Comparison of ENCODE assay signal across 17 cellular contexts in genomic region chr19:43551399-43552197, GRCh38. TPM values are rescaled to one million over a fixed set of nuclear protein-coding genes. Genes with fewer than 3 reads are reported as not detected.
DNase-seq lines count a peak whose midpoint lies in the region; ATAC-seq and TF ChIP-seq lines count a peak whose summit lies in the region.
"Had no signal": no experiment of that assay in that cellular context is flagged by ENCODE, and none has a peak within 500 bp of the region (broad histone marks: within the 10 kb centered on the region; RNA-seq: fewer than 3 reads in every experiment).

No MANE protein-coding gene starts in this region.

- peaks cover 10% of the 10 kb centered on the region for H3K4me1 Mint-ChIP-seq in activated naive CD8-positive, alpha-beta T cell (ENCODE audit: low read depth)
- H3K4me1 Mint-ChIP-seq in activated naive CD8-positive, alpha-beta T cell treated with anti-CD3 and anti-CD28 coated beads, Interleukin-2, amount 50 U/mL, for 24 hours: peaks cover 7% of the 10 kb centered on the region
- H3K4me1 Mint-ChIP-seq in activated B cell treated with CpG ODN at 0.5 μM for 24 hours: peaks cover 8% of the 10 kb centered on the region
- H3K4me1 Mint-ChIP-seq in naive B cell: peaks cover 9 to 24% (median 16%) of the 10 kb centered on the region in 3 donors
- H3K4me1 Mint-ChIP-seq in activated CD4-positive, alpha-beta memory T cell treated with anti-CD3 and anti-CD28 coated beads, Interleukin-2, amount 10 ng/mL, durations not matched to agents 7 days and 5 days: peaks cover 8% of the 10 kb centered on the region

- H3K27ac Mint-ChIP-seq in activated naive CD8-positive, alpha-beta T cell: peak overlapping the region; percentile 73
- no peak overlapping the region for H3K27ac Mint-ChIP-seq in activated naive CD8-positive, alpha-beta T cell treated with anti-CD3 and anti-CD28 coated beads, Interleukin-2, amount 50 U/mL, for 24 hours
- H3K27ac Mint-ChIP-seq in activated B cell treated with CpG ODN at 0.5 μM for 24 hours (peak overlapping the region; percentile 36), naive B cell (peak overlapping the region in 4 of 6 donors; percentile 59 to 78 (median 72))
- no peak overlapping the region for H3K27ac Mint-ChIP-seq in activated CD4-positive, alpha-beta memory T cell treated with anti-CD3 and anti-CD28 coated beads, Interleukin-2, amount 10 ng/mL, durations not matched to agents 7 days and 5 days

- peaks cover 5% of the 10 kb centered on the region for H3K36me3 Mint-ChIP-seq in activated naive CD8-positive, alpha-beta T cell
- peaks cover 8% of the 10 kb centered on the region for H3K36me3 Mint-ChIP-seq in activated naive CD8-positive, alpha-beta T cell treated with anti-CD3 and anti-CD28 coated beads, Interleukin-2, amount 50 U/mL, for 24 hours (ENCODE audit: low read depth)
- H3K36me3 Mint-ChIP-seq in activated B cell treated with CpG ODN at 0.5 μM for 24 hours (ENCODE audit: low read depth): peaks cover 60% of the 10 kb centered on the region
- H3K36me3 Mint-ChIP-seq in naive B cell: peaks cover 10 to 22% of the 10 kb centered on the region in 2 donors
- peaks cover 26% of the 10 kb centered on the region for H3K36me3 Mint-ChIP-seq in activated CD4-positive, alpha-beta memory T cell treated with anti-CD3 and anti-CD28 coated beads, Interleukin-2, amount 10 ng/mL, durations not matched to agents 7 days and 5 days (ENCODE audit: low read depth)

- POLR2A ChIA-PET in activated B cell treated with CpG ODN at 0.5 μM for 24 hours (lab: Charles Lee): interaction anchor here (0.6 kb wide), 1 partner anchor 655 kb away, joined by 3 read pairs; no protein-coding TSS in a partner anchor
- POLR2A ChIA-PET in activated CD4-positive, alpha-beta memory T cell treated with anti-CD3 and anti-CD28 coated beads, Interleukin-2, amount 10 ng/mL, durations not matched to agents 7 days and 5 days (lab: Charles Lee): no interaction called here

- ATAC-seq in activated naive CD8-positive, alpha-beta T cell treated with anti-CD3 and anti-CD28 coated beads, Interleukin-2, amount 50 U/mL, for 24 hours: no peak
- ATAC-seq in activated B cell treated with CpG ODN at 0.5 μM for 24 hours (ENCODE audit: low read depth): no peak
- no peak for ATAC-seq in naive B cell (ENCODE audit: low read depth in 2 of 2)

- DNase-seq in activated naive CD8-positive, alpha-beta T cell treated with anti-CD3 and anti-CD28 coated beads, Interleukin-2, amount 50 U/mL, for 24 hours: no peak
- DNase-seq in activated B cell treated with CpG ODN at 0.5 μM for 24 hours (no peak), naive B cell (no peak), NK-92 (lab: John Stamatoyannopoulos, UW; ENCODE audit: unreplicated experiment) (no peak), HuH-7.5 (ENCODE audit: low spot score) (no peak)
- DNase-seq in activated CD4-positive, alpha-beta memory T cell treated with anti-CD3 and anti-CD28 coated beads, Interleukin-2, amount 10 ng/mL, durations not matched to agents 7 days and 5 days: no peak
- DNase-seq: ACHN; CD8-positive, alpha-beta memory T cell; DND-41; GDM1; GM23248; NCI-H1092; NCI-H2227 treated with DMSO at 0.1 percent for 48 hours; NCI-H526; PC-9 had no signal

- no peaks in the 10 kb centered on the region for H3K27me3 Mint-ChIP-seq in activated naive CD8-positive, alpha-beta T cell
- H3K27me3 Mint-ChIP-seq in activated naive CD8-positive, alpha-beta T cell treated with anti-CD3 and anti-CD28 coated beads, Interleukin-2, amount 50 U/mL, for 24 hours: no peaks in the 10 kb centered on the region
- H3K27me3 Mint-ChIP-seq in activated B cell treated with CpG ODN at 0.5 μM for 24 hours (no peaks in the 10 kb centered on the region), naive B cell (no peaks in the 10 kb centered on the region)
- no peaks in the 10 kb centered on the region for H3K27me3 Mint-ChIP-seq in activated CD4-positive, alpha-beta memory T cell treated with anti-CD3 and anti-CD28 coated beads, Interleukin-2, amount 10 ng/mL, durations not matched to agents 7 days and 5 days
- H3K27me3 Mint-ChIP-seq: CD8-positive, alpha-beta memory T cell had no signal

- TF ChIP-seq CTCF in activated B cell treated with CpG ODN at 0.5 μM for 24 hours (IDR thresholded peaks at IDR 0.05): no peak

- intact Hi-C loops in activated B cell treated with CpG ODN at 0.5 μM for 24 hours (cut with micrococcal nuclease): loop anchor here (10.0 kb wide), 1 partner anchor 193 kb away; no protein-coding TSS in a partner anchor

- H3K4me3 Mint-ChIP-seq in activated naive CD8-positive, alpha-beta T cell: no peak overlapping the region
- no peak overlapping the region for H3K4me3 Mint-ChIP-seq in activated naive CD8-positive, alpha-beta T cell treated with anti-CD3 and anti-CD28 coated beads, Interleukin-2, amount 50 U/mL, for 24 hours
- H3K4me3 Mint-ChIP-seq in activated B cell treated with CpG ODN at 0.5 μM for 24 hours (no peak overlapping the region), naive B cell (no peak overlapping the region)
- H3K4me3 Mint-ChIP-seq in activated CD4-positive, alpha-beta memory T cell treated with anti-CD3 and anti-CD28 coated beads, Interleukin-2, amount 10 ng/mL, durations not matched to agents 7 days and 5 days: no peak overlapping the region
- H3K4me3 Mint-ChIP-seq: CD8-positive, alpha-beta memory T cell had no signal

- no peaks in the 10 kb centered on the region for H3K9me3 Mint-ChIP-seq in activated naive CD8-positive, alpha-beta T cell (ENCODE audit: low read depth)
- H3K9me3 Mint-ChIP-seq in activated naive CD8-positive, alpha-beta T cell treated with anti-CD3 and anti-CD28 coated beads, Interleukin-2, amount 50 U/mL, for 24 hours: no peaks in the 10 kb centered on the region
- H3K9me3 Mint-ChIP-seq in activated B cell treated with CpG ODN at 0.5 μM for 24 hours: no peaks in the 10 kb centered on the region
- H3K9me3 Mint-ChIP-seq in naive B cell: no peaks in the 10 kb centered on the region
- H3K9me3 Mint-ChIP-seq in activated CD4-positive, alpha-beta memory T cell treated with anti-CD3 and anti-CD28 coated beads, Interleukin-2, amount 10 ng/mL, durations not matched to agents 7 days and 5 days: no peaks in the 10 kb centered on the region
- H3K9me3 Mint-ChIP-seq: CD8-positive, alpha-beta memory T cell had no signal

- CTCF ChIA-PET in activated B cell treated with CpG ODN at 0.5 μM for 24 hours (lab: Charles Lee): no interaction called here
- CTCF ChIA-PET in activated CD4-positive, alpha-beta memory T cell treated with anti-CD3 and anti-CD28 coated beads, Interleukin-2, amount 10 ng/mL, durations not matched to agents 7 days and 5 days (lab: Charles Lee): interaction anchor here (0.6 to 14.8 kb wide), 2 partner anchors 10 to 44 kb away, joined by 3 to 208 read pairs; partner anchors contain the start of genes IRGQ and ZNF576

RNA-seq across cellular contexts. Expression of gene ZNF575, which starts 18.6 kb away (rescaled TPM):
- total RNA-seq in activated B cell treated with CpG ODN at 0.5 μM for 24 hours: 1.9 and 3.4 TPM in 2 replicates
- 1 to 10 TPM in 4 of 6 donors, under 1 TPM in 2; 0.39 to 2.2 (median 1.6) TPM for polyA plus RNA-seq in naive B cell (ENCODE audit: low read depth in 6 of 6)
- 1 to 10 TPM; 4.1 to 4.8 TPM for total RNA-seq in activated CD4-positive, alpha-beta memory T cell treated with anti-CD3 and anti-CD28 coated beads, Interleukin-2, amount 10 ng/mL, durations not matched to agents 7 days and 5 days

RNA-seq across cellular contexts. Expression of gene XRCC1, which starts 23.7 kb away (rescaled TPM):
- total RNA-seq in activated B cell treated with CpG ODN at 0.5 μM for 24 hours: 31.9 and 34.5 TPM in 2 replicates
- polyA plus RNA-seq in naive B cell (ENCODE audit: low read depth in 6 of 6): 10 to 100 TPM; 24.4 to 32.4 (median 29.6) TPM
- total RNA-seq in activated CD4-positive, alpha-beta memory T cell treated with anti-CD3 and anti-CD28 coated beads, Interleukin-2, amount 10 ng/mL, durations not matched to agents 7 days and 5 days: 10 to 100 TPM; 42.5 to 46.1 TPM

RNA-seq across cellular contexts. Expression of gene PINLYP, which starts 24.0 kb away (rescaled TPM):
- 1.9 and 2.1 TPM in 2 replicates for total RNA-seq in activated B cell treated with CpG ODN at 0.5 μM for 24 hours
- 1 to 10 TPM in 5 of 6 donors, not detected in 1; 1.1 to 2.6 (median 2.0) TPM for polyA plus RNA-seq in naive B cell (ENCODE audit: low read depth in 6 of 6)
- total RNA-seq in activated CD4-positive, alpha-beta memory T cell treated with anti-CD3 and anti-CD28 coated beads, Interleukin-2, amount 10 ng/mL, durations not matched to agents 7 days and 5 days: 1 to 10 TPM; 3.7 to 4.4 TPM
- total RNA-seq: MCF 10A had no signal

RNA-seq across cellular contexts. Expression of gene ETHE1, which starts 24.6 kb away (rescaled TPM):
- total RNA-seq in activated B cell treated with CpG ODN at 0.5 μM for 24 hours: 16.3 and 16.7 TPM in 2 replicates
- polyA plus RNA-seq in naive B cell (ENCODE audit: low read depth in 6 of 6): 10 to 100 TPM; 15.5 to 30.7 (median 24.0) TPM
- total RNA-seq in activated CD4-positive, alpha-beta memory T cell treated with anti-CD3 and anti-CD28 coated beads, Interleukin-2, amount 10 ng/mL, durations not matched to agents 7 days and 5 days: 10 to 100 TPM; 90.7 to 91.1 TPM

RNA-seq across cellular contexts. Expression of gene IRGQ, which starts 44.3 kb away (rescaled TPM):
- total RNA-seq in activated B cell treated with CpG ODN at 0.5 μM for 24 hours: 13.1 and 14.1 TPM in 2 replicates
- polyA plus RNA-seq in naive B cell (ENCODE audit: low read depth in 6 of 6): 1 to 10 TPM in 4 of 6 donors, under 1 TPM in 1, not detected in 1; 0.93 to 2.4 (median 1.3) TPM
- 10 to 100 TPM; 15.3 to 16.5 TPM for total RNA-seq in activated CD4-positive, alpha-beta memory T cell treated with anti-CD3 and anti-CD28 coated beads, Interleukin-2, amount 10 ng/mL, durations not matched to agents 7 days and 5 days

Comparison
In these comparisons a context has a peak if more than half of its experiments do, and no peak if none do; other contexts are left out.
1. H3K27ac Mint-ChIP-seq: peak in activated naive CD8-positive, alpha-beta T cell (single experiment), activated B cell treated with CpG ODN at 0.5 μM for 24 hours (single experiment) and naive B cell (4 of 6); none in activated naive CD8-positive, alpha-beta T cell treated with anti-CD3 and anti-CD28 coated beads, Interleukin-2, amount 50 U/mL, for 24 hours (single experiment) and activated CD4-positive, alpha-beta memory T cell treated with anti-CD3 and anti-CD28 coated beads, Interleukin-2, amount 10 ng/mL, durations not matched to agents 7 days and 5 days (single experiment).